ENCODE assay signal across 1 cellular context in the genomic region with DNA sequence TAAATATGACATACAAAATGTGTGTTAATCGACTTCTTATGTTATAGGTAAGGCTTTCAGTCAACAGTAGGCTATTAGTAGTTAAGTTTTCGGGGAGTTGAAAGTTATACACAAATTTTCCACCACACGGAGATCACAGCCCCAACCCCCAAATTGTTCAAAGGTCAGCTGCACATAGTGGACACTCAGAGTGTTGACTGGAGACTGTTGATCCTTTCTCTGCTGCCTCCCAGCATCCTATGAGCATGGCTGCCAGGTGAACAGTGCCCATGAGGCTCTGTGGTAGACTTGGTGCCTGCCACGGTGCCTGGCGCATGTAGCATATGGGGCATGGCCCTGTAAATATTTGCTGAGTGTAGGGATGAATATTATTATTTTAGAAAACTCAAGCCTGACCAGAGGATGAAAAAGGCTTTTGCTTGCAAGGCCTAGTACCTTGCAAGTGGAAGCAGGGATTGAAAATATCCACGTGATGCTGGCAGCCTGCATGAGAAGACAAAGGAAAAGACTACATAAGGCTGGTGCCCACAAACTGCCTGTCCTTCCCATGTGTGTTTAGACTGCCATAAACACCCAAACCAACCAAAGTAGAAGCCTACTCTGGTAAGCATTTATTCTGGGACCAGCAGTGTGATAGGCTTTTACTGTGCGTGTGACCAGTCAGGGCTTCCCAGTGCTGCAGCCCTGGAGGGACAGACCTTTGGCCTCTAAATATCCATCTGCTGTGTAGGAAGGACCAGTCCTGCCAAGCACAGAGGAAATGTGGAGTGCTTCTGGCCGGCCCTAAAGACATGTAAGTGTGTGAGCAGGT.
A peak's percentile ranks its signal among the peaks of the same experiment; 100 is the strongest.
TF ChIP-seq lines count a peak whose summit lies in the region.

No MANE protein-coding gene starts in this region.

TF ChIP-seq in HepG2, 621 proteins besides CTCF, POLR2A, EP300 and RAD21 (continued from another document and continues in another):
- no peak for TF ChIP-seq HNRNPH1 (optimal IDR thresholded peaks at IDR 0.05; ENCODE audit: low read depth, low read length)
- no peak for TF ChIP-seq MXI1 (IDR thresholded peaks at IDR 0.05; ENCODE audit: borderline replicate concordance, low read depth, low read length)
- no peak for TF ChIP-seq SIX4 (CRISPR knock-in tag; IDR thresholded peaks at IDR 0.05)
- TF ChIP-seq ZNF124 (CRISPR knock-in tag; IDR thresholded peaks at IDR 0.05) = no peak
- no peak for TF ChIP-seq ZNF501 (CRISPR knock-in tag; IDR thresholded peaks at IDR 0.05)
- TF ChIP-seq, protein P1, sequence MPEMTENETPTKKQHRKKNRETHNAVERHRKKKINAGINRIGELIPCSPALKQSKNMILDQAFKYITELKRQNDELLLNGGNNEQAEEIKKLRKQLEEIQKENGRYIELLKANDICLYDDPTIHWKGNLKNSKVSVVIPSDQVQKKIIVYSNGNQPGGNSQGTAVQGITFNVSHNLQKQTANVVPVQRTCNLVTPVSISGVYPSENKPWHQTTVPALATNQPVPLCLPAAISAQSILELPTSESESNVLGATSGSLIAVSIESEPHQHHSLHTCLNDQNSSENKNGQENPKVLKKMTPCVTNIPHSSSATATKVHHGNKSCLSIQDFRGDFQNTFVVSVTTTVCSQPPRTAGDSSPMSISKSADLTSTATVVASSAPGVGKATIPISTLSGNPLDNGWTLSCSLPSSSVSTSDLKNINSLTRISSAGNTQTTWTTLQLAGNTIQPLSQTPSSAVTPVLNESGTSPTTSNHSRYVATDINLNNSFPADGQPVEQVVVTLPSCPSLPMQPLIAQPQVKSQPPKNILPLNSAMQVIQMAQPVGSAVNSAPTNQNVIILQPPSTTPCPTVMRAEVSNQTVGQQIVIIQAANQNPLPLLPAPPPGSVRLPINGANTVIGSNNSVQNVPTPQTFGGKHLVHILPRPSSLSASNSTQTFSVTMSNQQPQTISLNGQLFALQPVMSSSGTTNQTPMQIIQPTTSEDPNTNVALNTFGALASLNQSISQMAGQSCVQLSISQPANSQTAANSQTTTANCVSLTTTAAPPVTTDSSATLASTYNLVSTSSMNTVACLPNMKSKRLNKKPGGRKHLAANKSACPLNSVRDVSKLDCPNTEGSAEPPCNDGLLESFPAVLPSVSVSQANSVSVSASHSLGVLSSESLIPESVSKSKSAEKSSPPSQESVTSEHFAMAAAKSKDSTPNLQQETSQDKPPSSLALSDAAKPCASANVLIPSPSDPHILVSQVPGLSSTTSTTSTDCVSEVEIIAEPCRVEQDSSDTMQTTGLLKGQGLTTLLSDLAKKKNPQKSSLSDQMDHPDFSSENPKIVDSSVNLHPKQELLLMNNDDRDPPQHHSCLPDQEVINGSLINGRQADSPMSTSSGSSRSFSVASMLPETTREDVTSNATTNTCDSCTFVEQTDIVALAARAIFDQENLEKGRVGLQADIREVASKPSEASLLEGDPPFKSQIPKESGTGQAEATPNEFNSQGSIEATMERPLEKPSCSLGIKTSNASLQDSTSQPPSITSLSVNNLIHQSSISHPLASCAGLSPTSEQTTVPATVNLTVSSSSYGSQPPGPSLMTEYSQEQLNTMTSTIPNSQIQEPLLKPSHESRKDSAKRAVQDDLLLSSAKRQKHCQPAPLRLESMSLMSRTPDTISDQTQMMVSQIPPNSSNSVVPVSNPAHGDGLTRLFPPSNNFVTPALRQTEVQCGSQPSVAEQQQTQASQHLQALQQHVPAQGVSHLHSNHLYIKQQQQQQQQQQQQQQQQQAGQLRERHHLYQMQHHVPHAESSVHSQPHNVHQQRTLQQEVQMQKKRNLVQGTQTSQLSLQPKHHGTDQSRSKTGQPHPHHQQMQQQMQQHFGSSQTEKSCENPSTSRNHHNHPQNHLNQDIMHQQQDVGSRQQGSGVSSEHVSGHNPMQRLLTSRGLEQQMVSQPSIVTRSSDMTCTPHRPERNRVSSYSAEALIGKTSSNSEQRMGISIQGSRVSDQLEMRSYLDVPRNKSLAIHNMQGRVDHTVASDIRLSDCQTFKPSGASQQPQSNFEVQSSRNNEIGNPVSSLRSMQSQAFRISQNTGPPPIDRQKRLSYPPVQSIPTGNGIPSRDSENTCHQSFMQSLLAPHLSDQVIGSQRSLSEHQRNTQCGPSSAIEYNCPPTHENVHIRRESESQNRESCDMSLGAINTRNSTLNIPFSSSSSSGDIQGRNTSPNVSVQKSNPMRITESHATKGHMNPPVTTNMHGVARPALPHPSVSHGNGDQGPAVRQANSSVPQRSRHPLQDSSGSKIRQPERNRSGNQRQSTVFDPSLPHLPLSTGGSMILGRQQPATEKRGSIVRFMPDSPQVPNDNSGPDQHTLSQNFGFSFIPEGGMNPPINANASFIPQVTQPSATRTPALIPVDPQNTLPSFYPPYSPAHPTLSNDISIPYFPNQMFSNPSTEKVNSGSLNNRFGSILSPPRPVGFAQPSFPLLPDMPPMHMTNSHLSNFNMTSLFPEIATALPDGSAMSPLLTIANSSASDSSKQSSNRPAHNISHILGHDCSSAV (CRISPR knock-in tag; IDR thresholded peaks at IDR 0.05; ENCODE audit: borderline replicate concordance) = no peak
- no peak for TF ChIP-seq NR2F6 (IDR thresholded peaks at IDR 0.05)
- peak; percentile 34; the same call in 1 of the 2 replicates for TF ChIP-seq NR2F6 (CRISPR knock-in tag; IDR thresholded peaks at IDR 0.05)
- TF ChIP-seq NR2F2 (IDR thresholded peaks at IDR 0.05; ENCODE audit: borderline replicate concordance, low read depth) = no peak
- TF ChIP-seq ZBTB7A (CRISPR knock-in tag; IDR thresholded peaks at IDR 0.05) = no peak
- no peak for TF ChIP-seq REXO4 (CRISPR knock-in tag; IDR thresholded peaks at IDR 0.05; ENCODE audit: borderline replicate concordance)
- TF ChIP-seq FOXA1 (IDR thresholded peaks at IDR 0.05) = no peak
- no peak; the same call in 1 of the 2 replicates for TF ChIP-seq FOXA1 (CRISPR knock-in tag; IDR thresholded peaks at IDR 0.05)
- TF ChIP-seq, protein P2, sequence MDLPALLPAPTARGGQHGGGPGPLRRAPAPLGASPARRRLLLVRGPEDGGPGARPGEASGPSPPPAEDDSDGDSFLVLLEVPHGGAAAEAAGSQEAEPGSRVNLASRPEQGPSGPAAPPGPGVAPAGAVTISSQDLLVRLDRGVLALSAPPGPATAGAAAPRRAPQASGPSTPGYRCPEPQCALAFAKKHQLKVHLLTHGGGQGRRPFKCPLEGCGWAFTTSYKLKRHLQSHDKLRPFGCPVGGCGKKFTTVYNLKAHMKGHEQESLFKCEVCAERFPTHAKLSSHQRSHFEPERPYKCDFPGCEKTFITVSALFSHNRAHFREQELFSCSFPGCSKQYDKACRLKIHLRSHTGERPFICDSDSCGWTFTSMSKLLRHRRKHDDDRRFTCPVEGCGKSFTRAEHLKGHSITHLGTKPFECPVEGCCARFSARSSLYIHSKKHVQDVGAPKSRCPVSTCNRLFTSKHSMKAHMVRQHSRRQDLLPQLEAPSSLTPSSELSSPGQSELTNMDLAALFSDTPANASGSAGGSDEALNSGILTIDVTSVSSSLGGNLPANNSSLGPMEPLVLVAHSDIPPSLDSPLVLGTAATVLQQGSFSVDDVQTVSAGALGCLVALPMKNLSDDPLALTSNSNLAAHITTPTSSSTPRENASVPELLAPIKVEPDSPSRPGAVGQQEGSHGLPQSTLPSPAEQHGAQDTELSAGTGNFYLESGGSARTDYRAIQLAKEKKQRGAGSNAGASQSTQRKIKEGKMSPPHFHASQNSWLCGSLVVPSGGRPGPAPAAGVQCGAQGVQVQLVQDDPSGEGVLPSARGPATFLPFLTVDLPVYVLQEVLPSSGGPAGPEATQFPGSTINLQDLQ (CRISPR knock-in tag; IDR thresholded peaks at IDR 0.05) = no peak
- TF ChIP-seq NFKB2 (CRISPR knock-in tag; IDR thresholded peaks at IDR 0.05; ENCODE audit: borderline replicate concordance) = no peak
- TF ChIP-seq ZNF224 (CRISPR knock-in tag; IDR thresholded peaks at IDR 0.05) = no peak
- TF ChIP-seq, protein P3, sequence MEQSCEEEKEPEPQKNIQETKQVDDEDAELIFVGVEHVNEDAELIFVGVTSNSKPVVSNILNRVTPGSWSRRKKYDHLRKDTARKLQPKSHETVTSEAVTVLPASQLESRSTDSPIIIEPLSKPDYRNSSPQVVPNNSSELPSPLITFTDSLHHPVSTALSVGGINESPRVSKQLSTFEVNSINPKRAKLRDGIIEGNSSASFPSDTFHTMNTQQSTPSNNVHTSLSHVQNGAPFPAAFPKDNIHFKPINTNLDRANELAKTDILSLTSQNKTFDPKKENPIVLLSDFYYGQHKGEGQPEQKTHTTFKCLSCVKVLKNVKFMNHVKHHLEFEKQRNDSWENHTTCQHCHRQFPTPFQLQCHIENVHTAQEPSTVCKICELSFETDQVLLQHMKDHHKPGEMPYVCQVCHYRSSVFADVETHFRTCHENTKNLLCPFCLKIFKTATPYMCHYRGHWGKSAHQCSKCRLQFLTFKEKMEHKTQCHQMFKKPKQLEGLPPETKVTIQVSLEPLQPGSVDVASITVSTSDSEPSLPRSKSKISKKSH (CRISPR knock-in tag; IDR thresholded peaks at IDR 0.05; ENCODE audit: borderline replicate concordance) = no peak
- no peak for TF ChIP-seq AHR (CRISPR knock-in tag; IDR thresholded peaks at IDR 0.05)
- TF ChIP-seq SMYD3 (CRISPR knock-in tag; IDR thresholded peaks at IDR 0.05) = no peak
- no peak for TF ChIP-seq ZSCAN12 (CRISPR knock-in tag; IDR thresholded peaks at IDR 0.05)
- no peak for TF ChIP-seq KDM5B (CRISPR knock-in tag; IDR thresholded peaks at IDR 0.05; ENCODE audit: borderline replicate concordance)
- peak; percentile 21 for TF ChIP-seq YY1 (IDR thresholded peaks at IDR 0.05; ENCODE audit: insufficient read depth, insufficient replicate concordance, low read depth, low read length)
- TF ChIP-seq EEA1 (CRISPR knock-in tag; IDR thresholded peaks at IDR 0.05; ENCODE audit: borderline replicate concordance) = no peak
- 0 out of 2 replicates have a peak, but pooled peaks have one; percentile 55 for TF ChIP-seq ZNF296 (CRISPR knock-in tag; conservative IDR thresholded peaks at IDR 0.05)
- TF ChIP-seq, protein P4, sequence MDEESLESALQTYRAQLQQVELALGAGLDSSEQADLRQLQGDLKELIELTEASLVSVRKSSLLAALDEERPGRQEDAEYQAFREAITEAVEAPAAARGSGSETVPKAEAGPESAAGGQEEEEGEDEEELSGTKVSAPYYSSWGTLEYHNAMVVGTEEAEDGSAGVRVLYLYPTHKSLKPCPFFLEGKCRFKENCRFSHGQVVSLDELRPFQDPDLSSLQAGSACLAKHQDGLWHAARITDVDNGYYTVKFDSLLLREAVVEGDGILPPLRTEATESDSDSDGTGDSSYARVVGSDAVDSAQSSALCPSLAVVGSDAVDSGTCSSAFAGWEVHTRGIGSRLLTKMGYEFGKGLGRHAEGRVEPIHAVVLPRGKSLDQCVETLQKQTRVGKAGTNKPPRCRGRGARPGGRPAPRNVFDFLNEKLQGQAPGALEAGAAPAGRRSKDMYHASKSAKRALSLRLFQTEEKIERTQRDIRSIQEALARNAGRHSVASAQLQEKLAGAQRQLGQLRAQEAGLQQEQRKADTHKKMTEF (CRISPR knock-in tag; IDR thresholded peaks at IDR 0.05) = no peak
- TF ChIP-seq, protein P5, sequence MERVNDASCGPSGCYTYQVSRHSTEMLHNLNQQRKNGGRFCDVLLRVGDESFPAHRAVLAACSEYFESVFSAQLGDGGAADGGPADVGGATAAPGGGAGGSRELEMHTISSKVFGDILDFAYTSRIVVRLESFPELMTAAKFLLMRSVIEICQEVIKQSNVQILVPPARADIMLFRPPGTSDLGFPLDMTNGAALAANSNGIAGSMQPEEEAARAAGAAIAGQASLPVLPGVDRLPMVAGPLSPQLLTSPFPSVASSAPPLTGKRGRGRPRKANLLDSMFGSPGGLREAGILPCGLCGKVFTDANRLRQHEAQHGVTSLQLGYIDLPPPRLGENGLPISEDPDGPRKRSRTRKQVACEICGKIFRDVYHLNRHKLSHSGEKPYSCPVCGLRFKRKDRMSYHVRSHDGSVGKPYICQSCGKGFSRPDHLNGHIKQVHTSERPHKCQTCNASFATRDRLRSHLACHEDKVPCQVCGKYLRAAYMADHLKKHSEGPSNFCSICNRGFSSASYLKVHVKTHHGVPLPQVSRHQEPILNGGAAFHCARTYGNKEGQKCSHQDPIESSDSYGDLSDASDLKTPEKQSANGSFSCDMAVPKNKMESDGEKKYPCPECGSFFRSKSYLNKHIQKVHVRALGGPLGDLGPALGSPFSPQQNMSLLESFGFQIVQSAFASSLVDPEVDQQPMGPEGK (CRISPR knock-in tag; IDR thresholded peaks at IDR 0.05) = peak; percentile 22; the same call in 1 of the 2 replicates
- TF ChIP-seq, protein P6, sequence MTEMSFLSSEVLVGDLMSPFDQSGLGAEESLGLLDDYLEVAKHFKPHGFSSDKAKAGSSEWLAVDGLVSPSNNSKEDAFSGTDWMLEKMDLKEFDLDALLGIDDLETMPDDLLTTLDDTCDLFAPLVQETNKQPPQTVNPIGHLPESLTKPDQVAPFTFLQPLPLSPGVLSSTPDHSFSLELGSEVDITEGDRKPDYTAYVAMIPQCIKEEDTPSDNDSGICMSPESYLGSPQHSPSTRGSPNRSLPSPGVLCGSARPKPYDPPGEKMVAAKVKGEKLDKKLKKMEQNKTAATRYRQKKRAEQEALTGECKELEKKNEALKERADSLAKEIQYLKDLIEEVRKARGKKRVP (CRISPR knock-in tag; IDR thresholded peaks at IDR 0.05) = no peak
- no peak for TF ChIP-seq TRIM24 (CRISPR knock-in tag; IDR thresholded peaks at IDR 0.05)
- no peak for TF ChIP-seq HMGA1 (CRISPR knock-in tag; conservative IDR thresholded peaks at IDR 0.05)
- TF ChIP-seq AGO1 (IDR thresholded peaks at IDR 0.05; ENCODE audit: low read depth, low read length, poor library complexity, severe bottlenecking) = no peak
- TF ChIP-seq ZKSCAN1 (IDR thresholded peaks at IDR 0.05; ENCODE audit: low read length) = 0 out of 2 replicates have a peak, but pooled peaks have one; percentile 36
- TF ChIP-seq ZC3H4 (CRISPR knock-in tag; IDR thresholded peaks at IDR 0.05; ENCODE audit: borderline replicate concordance) = no peak
- TF ChIP-seq ZSCAN21 (CRISPR knock-in tag; IDR thresholded peaks at IDR 0.05; ENCODE audit: borderline replicate concordance) = no peak
- TF ChIP-seq, protein P7, sequence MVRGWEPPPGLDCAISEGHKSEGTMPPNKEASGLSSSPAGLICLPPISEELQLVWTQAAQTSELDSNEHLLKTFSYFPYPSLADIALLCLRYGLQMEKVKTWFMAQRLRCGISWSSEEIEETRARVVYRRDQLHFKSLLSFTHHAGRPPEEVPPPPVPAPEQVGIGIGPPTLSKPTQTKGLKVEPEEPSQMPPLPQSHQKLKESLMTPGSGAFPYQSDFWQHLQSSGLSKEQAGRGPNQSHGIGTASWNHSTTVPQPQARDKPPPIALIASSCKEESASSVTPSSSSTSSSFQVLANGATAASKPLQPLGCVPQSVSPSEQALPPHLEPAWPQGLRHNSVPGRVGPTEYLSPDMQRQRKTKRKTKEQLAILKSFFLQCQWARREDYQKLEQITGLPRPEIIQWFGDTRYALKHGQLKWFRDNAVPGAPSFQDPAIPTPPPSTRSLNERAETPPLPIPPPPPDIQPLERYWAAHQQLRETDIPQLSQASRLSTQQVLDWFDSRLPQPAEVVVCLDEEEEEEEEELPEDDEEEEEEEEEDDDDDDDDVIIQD (CRISPR knock-in tag; IDR thresholded peaks at IDR 0.05; ENCODE audit: low read depth) = no peak
- TF ChIP-seq, protein P8, sequence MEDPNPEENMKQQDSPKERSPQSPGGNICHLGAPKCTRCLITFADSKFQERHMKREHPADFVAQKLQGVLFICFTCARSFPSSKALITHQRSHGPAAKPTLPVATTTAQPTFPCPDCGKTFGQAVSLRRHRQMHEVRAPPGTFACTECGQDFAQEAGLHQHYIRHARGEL (CRISPR knock-in tag; IDR thresholded peaks at IDR 0.05) = no peak
- no peak for TF ChIP-seq EHMT2 (IDR thresholded peaks at IDR 0.05; ENCODE audit: borderline replicate concordance, low read depth, low read length)
- no peak for TF ChIP-seq MEF2D (CRISPR knock-in tag; IDR thresholded peaks at IDR 0.05)
